Comparison of ENCODE assay signal across 8 cellular contexts in the genomic region with DNA sequence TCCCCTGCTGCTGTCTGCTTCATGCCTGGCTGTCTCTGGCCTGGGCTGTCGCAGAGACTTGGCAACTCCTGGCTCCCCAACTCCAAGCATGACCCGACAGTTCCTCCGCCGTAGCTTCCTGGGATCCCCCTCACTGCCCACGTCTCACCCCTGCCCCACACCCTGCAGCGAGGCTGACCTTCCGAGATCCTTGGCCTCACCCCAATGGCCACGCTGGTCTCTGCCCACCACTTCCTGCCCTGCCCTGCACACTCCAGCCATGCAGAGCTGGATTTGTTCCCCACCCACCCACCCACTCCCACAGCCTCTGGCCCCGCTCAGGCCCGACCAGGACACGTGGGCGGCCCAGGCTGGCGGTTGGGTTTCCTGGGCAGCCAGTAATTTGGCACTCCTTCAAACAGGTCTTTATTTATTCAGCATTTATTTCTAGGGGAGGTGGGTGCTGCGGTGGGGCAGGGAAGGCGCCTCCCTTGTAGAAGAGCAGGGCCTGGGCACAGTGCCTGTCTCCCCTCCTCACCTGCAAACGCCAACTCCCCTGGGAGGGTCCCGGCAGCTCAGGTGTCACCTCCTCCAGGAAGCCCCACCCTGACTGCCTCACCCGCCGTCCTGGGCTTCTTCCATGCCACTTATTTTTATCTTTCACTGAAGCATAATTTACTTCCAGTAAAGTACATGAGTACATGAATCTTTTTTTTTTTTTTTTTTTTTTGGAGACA. TPM values are rescaled to one million over a fixed set of nuclear protein-coding genes. Genes with fewer than 3 reads are reported as not detected.
DNase-seq lines count a peak whose midpoint lies in the region; ATAC-seq and TF ChIP-seq lines count a peak whose summit lies in the region.

No MANE protein-coding gene starts in this region.

- ATAC-seq in esophagus mucosa, result no peak

- peak overlapping the region; percentile 52 for H3K27ac ChIP-seq in caudate nucleus (ENCODE audit: low read depth, low read length)

- DNase-seq in C1 segment of cervical spinal cord (lab: John Stamatoyannopoulos, UW) (peak in 9 of 14 donors; percentile 10 to 66 (median 40)), NCI-H187 treated with DMSO at 0.1 percent for 48 hours (lab: John Stamatoyannopoulos, UW) (peak; percentile 70), caudate nucleus (lab: John Stamatoyannopoulos, UW) (peak in 18 of 61 donors; percentile 9 to 60 (median 34)), myocyte (ENCODE audit: low read depth) (peak; percentile 78), GM10266 (ENCODE audit: extremely low spot score) (no peak), GOT3 (lab: John Stamatoyannopoulos, UW) (no peak), activated gamma-delta T cell (lab: John Stamatoyannopoulos, UW) (no peak)

- TF ChIP-seq CTCF in GM10266 (IDR thresholded peaks at IDR 0.05; ENCODE audit: control insufficient read depth, insufficient read depth, low read depth, missing control alignments), result no peak

RNA-seq across cellular contexts. Expression of a gene that starts 25.5 kb away (rescaled TPM):
- total RNA-seq in myocyte (21.0 and 29.2 TPM in 2 replicates), esophagus mucosa (49.1 TPM)
- polyA plus RNA-seq in myocyte (2012), result 47.8 TPM

Comparison
In these comparisons a context has a peak if more than half of its experiments do, and no peak if none do; other contexts are left out.
1. DNase-seq: peak in C1 segment of cervical spinal cord (9 of 14), NCI-H187 treated with DMSO at 0.1 percent for 48 hours (single experiment) and myocyte (single experiment); none in GM10266 (single experiment), GOT3 (single experiment) and activated gamma-delta T cell (single experiment).